Comparison of ENCODE assay signal across 1 cellular context in the genomic region with DNA sequence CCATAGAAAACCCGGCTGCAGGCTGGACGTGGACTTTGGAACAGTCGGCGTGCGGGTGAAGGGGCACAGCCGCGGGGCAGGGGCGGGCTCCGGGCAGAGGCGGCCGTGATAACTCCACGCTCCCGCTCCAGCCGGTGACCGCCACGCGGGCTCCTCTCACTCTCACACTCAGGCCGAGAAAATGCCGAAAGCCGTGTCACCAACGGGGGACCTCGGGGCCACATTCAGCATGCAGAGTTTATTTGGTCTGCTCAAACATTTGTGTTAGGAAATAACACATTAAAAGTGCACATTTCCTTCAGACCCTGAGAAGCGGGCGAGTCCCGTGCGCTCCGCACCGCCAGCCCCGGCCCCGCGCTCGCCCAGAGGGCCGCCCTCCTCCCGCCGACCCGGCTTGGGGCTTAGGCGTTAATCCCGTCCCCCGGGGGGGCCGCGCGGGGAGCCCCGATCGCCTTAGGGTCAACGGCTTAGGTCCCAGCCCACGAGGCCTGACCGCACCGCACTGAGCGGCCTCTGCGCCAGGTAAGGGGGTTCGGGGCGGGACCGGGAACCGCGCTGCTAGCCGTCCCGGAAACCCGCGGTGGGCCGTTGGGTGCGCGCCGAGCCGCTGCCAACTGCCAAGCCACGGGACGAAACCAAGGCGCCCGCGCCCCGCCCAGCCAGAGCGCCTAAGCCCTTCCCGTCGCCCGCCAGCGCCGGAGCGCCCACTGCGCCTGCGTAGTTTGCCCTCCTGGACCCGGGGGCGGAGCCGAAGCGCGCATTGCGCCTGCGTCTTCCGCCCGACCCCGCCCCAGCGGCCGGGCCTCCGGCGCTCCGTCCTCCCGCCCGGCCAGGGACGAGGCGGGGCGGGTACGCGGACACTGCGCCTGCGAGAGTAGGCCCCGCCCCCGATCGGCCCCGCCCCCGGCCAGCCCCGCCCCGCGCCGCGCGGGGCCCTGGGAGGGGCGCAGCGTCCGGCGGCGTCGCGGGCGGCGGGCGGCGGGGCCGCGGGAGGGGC.
A peak's percentile ranks its signal among the peaks of the same experiment; 100 is the strongest.
TF ChIP-seq lines count a peak whose summit lies in the region.

A gene with protein sequence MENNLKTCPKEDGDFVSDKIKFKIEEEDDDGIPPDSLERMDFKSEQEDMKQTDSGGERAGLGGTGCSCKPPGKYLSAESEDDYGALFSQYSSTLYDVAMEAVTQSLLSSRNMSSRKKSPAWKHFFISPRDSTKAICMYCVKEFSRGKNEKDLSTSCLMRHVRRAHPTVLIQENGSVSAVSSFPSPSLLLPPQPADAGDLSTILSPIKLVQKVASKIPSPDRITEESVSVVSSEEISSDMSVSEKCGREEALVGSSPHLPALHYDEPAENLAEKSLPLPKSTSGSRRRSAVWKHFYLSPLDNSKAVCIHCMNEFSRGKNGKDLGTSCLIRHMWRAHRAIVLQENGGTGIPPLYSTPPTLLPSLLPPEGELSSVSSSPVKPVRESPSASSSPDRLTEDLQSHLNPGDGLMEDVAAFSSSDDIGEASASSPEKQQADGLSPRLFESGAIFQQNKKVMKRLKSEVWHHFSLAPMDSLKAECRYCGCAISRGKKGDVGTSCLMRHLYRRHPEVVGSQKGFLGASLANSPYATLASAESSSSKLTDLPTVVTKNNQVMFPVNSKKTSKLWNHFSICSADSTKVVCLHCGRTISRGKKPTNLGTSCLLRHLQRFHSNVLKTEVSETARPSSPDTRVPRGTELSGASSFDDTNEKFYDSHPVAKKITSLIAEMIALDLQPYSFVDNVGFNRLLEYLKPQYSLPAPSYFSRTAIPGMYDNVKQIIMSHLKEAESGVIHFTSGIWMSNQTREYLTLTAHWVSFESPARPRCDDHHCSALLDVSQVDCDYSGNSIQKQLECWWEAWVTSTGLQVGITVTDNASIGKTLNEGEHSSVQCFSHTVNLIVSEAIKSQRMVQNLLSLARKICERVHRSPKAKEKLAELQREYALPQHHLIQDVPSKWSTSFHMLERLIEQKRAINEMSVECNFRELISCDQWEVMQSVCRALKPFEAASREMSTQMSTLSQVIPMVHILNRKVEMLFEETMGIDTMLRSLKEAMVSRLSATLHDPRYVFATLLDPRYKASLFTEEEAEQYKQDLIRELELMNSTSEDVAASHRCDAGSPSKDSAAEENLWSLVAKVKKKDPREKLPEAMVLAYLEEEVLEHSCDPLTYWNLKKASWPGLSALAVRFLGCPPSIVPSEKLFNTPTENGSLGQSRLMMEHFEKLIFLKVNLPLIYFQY (plus strand): TSS at position 947 of the 997 bp plus-strand sequence. CDS start 29,819 bp downstream, outside the sequence.

TF ChIP-seq in HepG2, 621 proteins besides CTCF, POLR2A, EP300 and RAD21 (continued from another document and continues in another):
- TF ChIP-seq, protein P1, sequence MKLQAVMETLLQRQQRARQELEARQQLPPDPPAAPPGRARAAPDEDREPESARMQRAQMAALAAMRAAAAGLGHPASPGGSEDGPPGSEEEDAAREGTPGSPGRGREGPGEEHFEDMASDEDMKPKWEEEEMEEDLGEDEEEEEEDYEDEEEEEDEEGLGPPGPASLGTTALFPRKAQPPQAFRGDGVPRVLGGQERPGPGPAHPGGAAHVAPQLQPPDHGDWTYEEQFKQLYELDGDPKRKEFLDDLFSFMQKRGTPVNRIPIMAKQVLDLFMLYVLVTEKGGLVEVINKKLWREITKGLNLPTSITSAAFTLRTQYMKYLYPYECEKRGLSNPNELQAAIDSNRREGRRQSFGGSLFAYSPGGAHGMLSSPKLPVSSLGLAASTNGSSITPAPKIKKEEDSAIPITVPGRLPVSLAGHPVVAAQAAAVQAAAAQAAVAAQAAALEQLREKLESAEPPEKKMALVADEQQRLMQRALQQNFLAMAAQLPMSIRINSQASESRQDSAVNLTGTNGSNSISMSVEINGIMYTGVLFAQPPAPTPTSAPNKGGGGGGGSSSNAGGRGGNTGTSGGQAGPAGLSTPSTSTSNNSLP (IDR thresholded peaks at IDR 0.05; ENCODE audit: low read depth, low read length) = no peak
- TF ChIP-seq ZNF3 (CRISPR knock-in tag; IDR thresholded peaks at IDR 0.05) (no peak), IKZF4 (CRISPR knock-in tag; IDR thresholded peaks at IDR 0.05; ENCODE audit: borderline replicate concordance, low read depth, not compliant biosample characterization) (peak; percentile 47), ZNF33B (CRISPR knock-in tag; IDR thresholded peaks at IDR 0.05) (no peak), ZNF460 (CRISPR knock-in tag; IDR thresholded peaks at IDR 0.05; ENCODE audit: borderline replicate concordance) (0 out of 2 replicates have a peak, but pooled peaks have one; percentile 49), GABPA (IDR thresholded peaks at IDR 0.05; ENCODE audit: low read depth, low read length) (no peak), GABPA (CRISPR knock-in tag; IDR thresholded peaks at IDR 0.05; ENCODE audit: low read depth) (no peak), HMGA1 (CRISPR knock-in tag; conservative IDR thresholded peaks at IDR 0.05) (no peak), HDAC1 (CRISPR knock-in tag; IDR thresholded peaks at IDR 0.05) (peak; percentile 92), ZKSCAN8 (CRISPR knock-in tag; IDR thresholded peaks at IDR 0.05; ENCODE audit: borderline replicate concordance) (peak; percentile 5; the same call in 1 of the 2 replicates), PHF20 (CRISPR knock-in tag; IDR thresholded peaks at IDR 0.05) (peak; percentile 64), EHMT2 (IDR thresholded peaks at IDR 0.05; ENCODE audit: borderline replicate concordance, low read depth, low read length) (no peak), SNAI1 (CRISPR knock-in tag; IDR thresholded peaks at IDR 0.05; ENCODE audit: borderline replicate concordance) (no peak), ZNF431 (CRISPR knock-in tag; IDR thresholded peaks at IDR 0.05; ENCODE audit: borderline replicate concordance, low read depth) (peak; percentile 82), NRL (CRISPR knock-in tag; IDR thresholded peaks at IDR 0.05; ENCODE audit: borderline replicate concordance) (peak; percentile 94), SOX6 (IDR thresholded peaks at IDR 0.05) (no peak), SOX6 (CRISPR knock-in tag; IDR thresholded peaks at IDR 0.05) (no peak; the same call in none of the 2 replicates), ZNF44 (CRISPR knock-in tag; IDR thresholded peaks at IDR 0.05) (no peak), NCOR1 (IDR thresholded peaks at IDR 0.05; ENCODE audit: borderline replicate concordance, low read length) (no peak), SRY (CRISPR knock-in tag; IDR thresholded peaks at IDR 0.05) (peak; percentile 93), CCAR2 (optimal IDR thresholded peaks at IDR 0.05; ENCODE audit: low read depth, low read length) (no peak), ELF3 (CRISPR knock-in tag; IDR thresholded peaks at IDR 0.05) (0 out of 2 replicates have a peak, but pooled peaks have one; percentile 48), FOXA3 (CRISPR knock-in tag; IDR thresholded peaks at IDR 0.05) (0 out of 2 replicates have a peak, but pooled peaks have one; percentile 31), KLF15 (CRISPR knock-in tag; IDR thresholded peaks at IDR 0.05; ENCODE audit: borderline replicate concordance) (no peak), ZSCAN31 (CRISPR knock-in tag; IDR thresholded peaks at IDR 0.05; ENCODE audit: low read depth) (peak; percentile 73; the same call in 1 of the 2 replicates), ZNF256 (CRISPR knock-in tag; conservative IDR thresholded peaks at IDR 0.05) (no peak), MXI1 (IDR thresholded peaks at IDR 0.05; ENCODE audit: borderline replicate concordance, low read depth, low read length) (peak; percentile 67; the same call in 2 of the 3 replicates), NCOA2 (CRISPR knock-in tag; IDR thresholded peaks at IDR 0.05) (no peak), ZNF660 (CRISPR knock-in tag; IDR thresholded peaks at IDR 0.05; ENCODE audit: borderline replicate concordance, low read depth) (no peak), SRF (IDR thresholded peaks at IDR 0.05; ENCODE audit: low read depth, low read length) (no peak), XBP1 (CRISPR knock-in tag; IDR thresholded peaks at IDR 0.05) (no peak), EED (CRISPR knock-in tag; IDR thresholded peaks at IDR 0.05) (no peak), ZBTB7A (CRISPR knock-in tag; IDR thresholded peaks at IDR 0.05) (no peak), HMG20A (CRISPR knock-in tag; IDR thresholded peaks at IDR 0.05; ENCODE audit: borderline replicate concordance) (no peak), ZNF75D (CRISPR knock-in tag; IDR thresholded peaks at IDR 0.05; ENCODE audit: borderline replicate concordance) (no peak), JUNB (CRISPR knock-in tag; IDR thresholded peaks at IDR 0.05; ENCODE audit: borderline replicate concordance) (no peak), HNRNPUL1 (IDR thresholded peaks at IDR 0.05; ENCODE audit: low read depth, low read length) (no peak; the same call in 1 of the 2 replicates), ZNF577 (CRISPR knock-in tag; IDR thresholded peaks at IDR 0.05; ENCODE audit: borderline replicate concordance, low read depth) (no peak), ZNF549 (CRISPR knock-in tag; IDR thresholded peaks at IDR 0.05) (no peak), ZNF367 (CRISPR knock-in tag; IDR thresholded peaks at IDR 0.05; ENCODE audit: borderline replicate concordance) (no peak), ARHGAP35 (CRISPR knock-in tag; IDR thresholded peaks at IDR 0.05; ENCODE audit: borderline replicate concordance) (peak; percentile 81; the same call in 1 of the 2 replicates), ZNF558 (CRISPR knock-in tag; IDR thresholded peaks at IDR 0.05; ENCODE audit: borderline replicate concordance) (peak; percentile 57; the same call in 1 of the 2 replicates)
- TF ChIP-seq, protein P2, sequence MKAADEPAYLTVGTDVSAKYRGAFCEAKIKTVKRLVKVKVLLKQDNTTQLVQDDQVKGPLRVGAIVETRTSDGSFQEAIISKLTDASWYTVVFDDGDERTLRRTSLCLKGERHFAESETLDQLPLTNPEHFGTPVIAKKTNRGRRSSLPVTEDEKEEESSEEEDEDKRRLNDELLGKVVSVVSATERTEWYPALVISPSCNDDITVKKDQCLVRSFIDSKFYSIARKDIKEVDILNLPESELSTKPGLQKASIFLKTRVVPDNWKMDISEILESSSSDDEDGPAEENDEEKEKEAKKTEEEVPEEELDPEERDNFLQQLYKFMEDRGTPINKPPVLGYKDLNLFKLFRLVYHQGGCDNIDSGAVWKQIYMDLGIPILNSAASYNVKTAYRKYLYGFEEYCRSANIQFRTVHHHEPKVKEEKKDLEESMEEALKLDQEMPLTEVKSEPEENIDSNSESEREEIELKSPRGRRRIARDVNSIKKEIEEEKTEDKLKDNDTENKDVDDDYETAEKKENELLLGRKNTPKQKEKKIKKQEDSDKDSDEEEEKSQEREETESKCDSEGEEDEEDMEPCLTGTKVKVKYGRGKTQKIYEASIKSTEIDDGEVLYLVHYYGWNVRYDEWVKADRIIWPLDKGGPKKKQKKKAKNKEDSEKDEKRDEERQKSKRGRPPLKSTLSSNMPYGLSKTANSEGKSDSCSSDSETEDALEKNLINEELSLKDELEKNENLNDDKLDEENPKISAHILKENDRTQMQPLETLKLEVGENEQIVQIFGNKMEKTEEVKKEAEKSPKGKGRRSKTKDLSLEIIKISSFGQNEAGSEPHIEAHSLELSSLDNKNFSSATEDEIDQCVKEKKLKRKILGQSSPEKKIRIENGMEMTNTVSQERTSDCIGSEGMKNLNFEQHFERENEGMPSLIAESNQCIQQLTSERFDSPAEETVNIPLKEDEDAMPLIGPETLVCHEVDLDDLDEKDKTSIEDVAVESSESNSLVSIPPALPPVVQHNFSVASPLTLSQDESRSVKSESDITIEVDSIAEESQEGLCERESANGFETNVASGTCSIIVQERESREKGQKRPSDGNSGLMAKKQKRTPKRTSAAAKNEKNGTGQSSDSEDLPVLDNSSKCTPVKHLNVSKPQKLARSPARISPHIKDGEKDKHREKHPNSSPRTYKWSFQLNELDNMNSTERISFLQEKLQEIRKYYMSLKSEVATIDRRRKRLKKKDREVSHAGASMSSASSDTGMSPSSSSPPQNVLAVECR (CRISPR knock-in tag; IDR thresholded peaks at IDR 0.05; ENCODE audit: borderline replicate concordance) = peak; percentile 90
- TF ChIP-seq, protein P3, sequence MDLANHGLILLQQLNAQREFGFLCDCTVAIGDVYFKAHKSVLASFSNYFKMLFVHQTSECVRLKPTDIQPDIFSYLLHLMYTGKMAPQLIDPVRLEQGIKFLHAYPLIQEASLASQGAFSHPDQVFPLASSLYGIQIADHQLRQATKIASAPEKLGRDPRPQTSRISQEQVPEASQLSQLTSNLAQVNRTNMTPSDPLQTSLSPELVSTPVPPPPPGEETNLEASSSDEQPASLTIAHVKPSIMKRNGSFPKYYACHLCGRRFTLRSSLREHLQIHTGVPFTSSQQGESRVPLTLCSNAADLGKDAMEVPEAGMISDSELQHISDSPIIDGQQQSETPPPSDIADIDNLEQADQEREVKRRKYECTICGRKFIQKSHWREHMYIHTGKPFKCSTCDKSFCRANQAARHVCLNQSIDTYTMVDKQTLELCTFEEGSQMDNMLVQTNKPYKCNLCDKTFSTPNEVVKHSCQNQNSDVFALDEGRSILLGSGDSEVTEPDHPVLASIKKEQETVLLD (CRISPR knock-in tag; IDR thresholded peaks at IDR 0.05; ENCODE audit: low read depth) = peak; percentile 31; the same call in 1 of the 2 replicates
- TF ChIP-seq, protein P4, sequence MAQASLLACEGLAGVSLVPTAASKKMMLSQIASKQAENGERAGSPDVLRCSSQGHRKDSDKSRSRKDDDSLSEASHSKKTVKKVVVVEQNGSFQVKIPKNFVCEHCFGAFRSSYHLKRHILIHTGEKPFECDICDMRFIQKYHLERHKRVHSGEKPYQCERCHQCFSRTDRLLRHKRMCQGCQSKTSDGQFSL (CRISPR knock-in tag; IDR thresholded peaks at IDR 0.05) = peak; percentile 64; the same call in 1 of the 2 replicates
- TF ChIP-seq, protein P5, sequence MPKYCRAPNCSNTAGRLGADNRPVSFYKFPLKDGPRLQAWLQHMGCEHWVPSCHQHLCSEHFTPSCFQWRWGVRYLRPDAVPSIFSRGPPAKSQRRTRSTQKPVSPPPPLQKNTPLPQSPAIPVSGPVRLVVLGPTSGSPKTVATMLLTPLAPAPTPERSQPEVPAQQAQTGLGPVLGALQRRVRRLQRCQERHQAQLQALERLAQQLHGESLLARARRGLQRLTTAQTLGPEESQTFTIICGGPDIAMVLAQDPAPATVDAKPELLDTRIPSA (CRISPR knock-in tag; IDR thresholded peaks at IDR 0.05; ENCODE audit: borderline replicate concordance) = no peak
- TF ChIP-seq, protein P6, sequence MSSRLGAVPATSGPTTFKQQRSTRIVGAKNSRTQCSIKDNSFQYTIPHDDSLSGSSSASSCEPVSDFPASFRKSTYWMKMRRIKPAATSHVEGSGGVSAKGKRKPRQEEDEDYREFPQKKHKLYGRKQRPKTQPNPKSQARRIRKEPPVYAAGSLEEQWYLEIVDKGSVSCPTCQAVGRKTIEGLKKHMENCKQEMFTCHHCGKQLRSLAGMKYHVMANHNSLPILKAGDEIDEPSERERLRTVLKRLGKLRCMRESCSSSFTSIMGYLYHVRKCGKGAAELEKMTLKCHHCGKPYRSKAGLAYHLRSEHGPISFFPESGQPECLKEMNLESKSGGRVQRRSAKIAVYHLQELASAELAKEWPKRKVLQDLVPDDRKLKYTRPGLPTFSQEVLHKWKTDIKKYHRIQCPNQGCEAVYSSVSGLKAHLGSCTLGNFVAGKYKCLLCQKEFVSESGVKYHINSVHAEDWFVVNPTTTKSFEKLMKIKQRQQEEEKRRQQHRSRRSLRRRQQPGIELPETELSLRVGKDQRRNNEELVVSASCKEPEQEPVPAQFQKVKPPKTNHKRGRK (CRISPR knock-in tag; IDR thresholded peaks at IDR 0.05) = no peak
- TF ChIP-seq, protein P7, sequence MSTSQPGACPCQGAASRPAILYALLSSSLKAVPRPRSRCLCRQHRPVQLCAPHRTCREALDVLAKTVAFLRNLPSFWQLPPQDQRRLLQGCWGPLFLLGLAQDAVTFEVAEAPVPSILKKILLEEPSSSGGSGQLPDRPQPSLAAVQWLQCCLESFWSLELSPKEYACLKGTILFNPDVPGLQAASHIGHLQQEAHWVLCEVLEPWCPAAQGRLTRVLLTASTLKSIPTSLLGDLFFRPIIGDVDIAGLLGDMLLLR (CRISPR knock-in tag; IDR thresholded peaks at IDR 0.05) = no peak; the same call in none of the 2 replicates
